8 cellular contexts compared by ENCODE assay signal in the genomic region with DNA sequence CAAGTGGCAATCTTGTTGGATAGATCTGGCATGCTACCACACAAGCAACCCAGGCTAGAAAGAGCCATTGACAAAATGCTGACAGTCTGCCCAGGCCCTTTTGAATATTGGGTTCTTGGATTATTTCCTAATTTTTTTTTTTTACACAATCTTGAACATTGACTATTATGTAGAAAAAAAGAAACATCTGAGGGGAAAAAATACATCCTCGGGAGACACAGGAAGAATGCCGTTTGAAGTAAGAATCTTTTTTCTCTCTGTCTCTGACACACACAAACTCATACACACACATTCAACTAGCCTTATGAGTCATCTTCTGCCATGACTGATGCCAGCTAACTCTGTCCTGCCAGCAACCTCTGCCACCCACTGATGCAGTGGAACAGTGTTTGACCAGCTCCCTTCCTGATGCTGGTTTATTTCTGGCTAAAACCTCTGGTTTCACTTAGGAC. TPM values are rescaled to one million over a fixed set of nuclear protein-coding genes. Genes with fewer than 3 reads are reported as not detected.
DNase-seq lines count a peak whose midpoint lies in the region; ATAC-seq and TF ChIP-seq lines count a peak whose summit lies in the region.

No MANE protein-coding gene starts in this region.

- H4K20me1 ChIP-seq in smooth muscle cell (ENCODE audit: low read depth): no peaks in the 10 kb centered on the region

- H3K27me3 Mint-ChIP-seq in activated T-helper 2 cell treated with anti-CD3 and anti-CD28 coated beads, Interferon-gamma antibody, Interleukin-2, Interleukin-4, amounts not matched to agents 10 μg/mL and 5 μg/mL and 100 μg/mL, durations not matched to agents 14 hours and 24 hours and 36 hours (ENCODE audit: low read depth): peaks cover 9% of the 10 kb centered on the region

- 14 to 21% (median 20%) methylated on average over 2 of the region's 2 CpGs for WGBS in heart left ventricle, 4 donors
- WGBS in smooth muscle cell (ENCODE audit: low lambda C conversion rate): 22% methylated on average over 2 of the region's 2 CpGs
- WGBS in thyroid gland, 2 donors: 55 to 74% methylated on average over 2 of the region's 2 CpGs

- peak overlapping the region; percentile 29 for H3K27ac Mint-ChIP-seq in activated T-helper 2 cell treated with anti-CD3 and anti-CD28 coated beads, Interferon-gamma antibody, Interleukin-2, Interleukin-4, amounts not matched to agents 10 μg/mL and 5 μg/mL and 100 μg/mL, durations not matched to agents 14 hours and 24 hours and 36 hours

- no peak overlapping the region for H3K4me3 ChIP-seq in heart left ventricle
- no peak overlapping the region for H3K4me3 ChIP-seq in smooth muscle cell
- H3K4me3 ChIP-seq in thyroid gland (replicated peaks in 1 of 3): no peak overlapping the region

- no peaks in the 10 kb centered on the region for H3K36me3 Mint-ChIP-seq in activated T-helper 2 cell treated with anti-CD3 and anti-CD28 coated beads, Interferon-gamma antibody, Interleukin-2, Interleukin-4, amounts not matched to agents 10 μg/mL and 5 μg/mL and 100 μg/mL, durations not matched to agents 14 hours and 24 hours and 36 hours (ENCODE audit: low read depth)

- TF ChIP-seq CTCF in heart left ventricle (IDR thresholded peaks at IDR 0.05) (no peak), smooth muscle cell (IDR thresholded peaks at IDR 0.05; ENCODE audit: borderline replicate concordance, insufficient read depth, poor library complexity, severe bottlenecking) (no peak), thyroid gland (IDR thresholded peaks at IDR 0.05) (no peak)

- TF ChIP-seq POLR2A in heart left ventricle (IDR thresholded peaks at IDR 0.05) (no peak), thyroid gland (IDR thresholded peaks at IDR 0.05) (no peak)

- no peak overlapping the region for H3K4me3 Mint-ChIP-seq in activated T-helper 2 cell treated with anti-CD3 and anti-CD28 coated beads, Interferon-gamma antibody, Interleukin-2, Interleukin-4, amounts not matched to agents 10 μg/mL and 5 μg/mL and 100 μg/mL, durations not matched to agents 14 hours and 24 hours and 36 hours (ENCODE audit: low read depth)

- H3K9me3 Mint-ChIP-seq in activated T-helper 2 cell treated with anti-CD3 and anti-CD28 coated beads, Interferon-gamma antibody, Interleukin-2, Interleukin-4, amounts not matched to agents 10 μg/mL and 5 μg/mL and 100 μg/mL, durations not matched to agents 14 hours and 24 hours and 36 hours: no peaks in the 10 kb centered on the region

- peaks cover 6% of the 10 kb centered on the region for H3F3A ChIP-seq in smooth muscle cell (ENCODE audit: low read depth)

- H3K9ac ChIP-seq in smooth muscle cell (ENCODE audit: low read depth): no peak overlapping the region

- intact Hi-C loops in activated T-helper 2 cell treated with anti-CD3 and anti-CD28 coated beads, Interferon-gamma antibody, Interleukin-2, Interleukin-4, amounts not matched to agents 10 μg/mL and 5 μg/mL and 100 μg/mL, durations not matched to agents 14 hours and 24 hours and 36 hours (cut with micrococcal nuclease): no loop called here
- intact Hi-C loops in heart left ventricle (cut with DNase I): loop anchor here in 2 of 10 donors (5.0 kb wide), 1 partner anchor 43 kb away; no protein-coding TSS in a partner anchor
- intact Hi-C loops in thyroid gland (cut with DNase I): no loop called here
- intact Hi-C loops in posterior vena cava (cut with DNase I): no loop called here

- H3K9me3 ChIP-seq in heart left ventricle (no peaks in the 10 kb centered on the region), smooth muscle cell (replicated peaks; ENCODE audit: low read depth) (no peaks in the 10 kb centered on the region), thyroid gland (no peaks in the 10 kb centered on the region)

- H3K79me2 ChIP-seq in smooth muscle cell (ENCODE audit: low read depth): peaks cover 29% of the 10 kb centered on the region

- H3K4me2 ChIP-seq in smooth muscle cell: no peak overlapping the region

- H3K4me1 ChIP-seq in heart left ventricle: peaks cover 16 to 99% (median 74%) of the 10 kb centered on the region in 12 donors
- peaks cover 9% of the 10 kb centered on the region for H3K4me1 ChIP-seq in smooth muscle cell (ENCODE audit: low read depth)
- H3K4me1 ChIP-seq in thyroid gland: peaks cover 0 to 2% of the 10 kb centered on the region in 2 donors

- peaks cover 13% of the 10 kb centered on the region for H3K4me1 Mint-ChIP-seq in activated T-helper 2 cell treated with anti-CD3 and anti-CD28 coated beads, Interferon-gamma antibody, Interleukin-2, Interleukin-4, amounts not matched to agents 10 μg/mL and 5 μg/mL and 100 μg/mL, durations not matched to agents 14 hours and 24 hours and 36 hours (ENCODE audit: low read depth)

- ATAC-seq in heart left ventricle: peak; percentile 42 to 77 (median 70)

- no peaks in the 10 kb centered on the region for H3K27me3 ChIP-seq in heart left ventricle
- no peaks in the 10 kb centered on the region for H3K27me3 ChIP-seq in smooth muscle cell (ENCODE audit: low read depth)
- H3K27me3 ChIP-seq in thyroid gland: no peaks in the 10 kb centered on the region

- DNase-seq in H4 (ENCODE audit: low spot score) (peak; percentile 68), heart left ventricle (peak in 4 of 5 donors; percentile 44 to 72 (median 53)), smooth muscle cell (lab: John Stamatoyannopoulos, UW; ENCODE audit: unreplicated experiment) (no peak), KBM-7 (no peak), 8988T (no peak), thyroid gland (no peak), posterior vena cava (ENCODE audit: low spot score) (no peak)
- DNase-seq in activated T-helper 2 cell treated with anti-CD3 and anti-CD28 coated beads, Interferon-gamma antibody, Interleukin-2, Interleukin-4, amounts not matched to agents 10 μg/mL and 5 μg/mL and 100 μg/mL, durations not matched to agents 14 hours and 24 hours and 36 hours (ENCODE audit: low spot score): no peak

- no peak overlapping the region for H2AFZ ChIP-seq in smooth muscle cell (ENCODE audit: low read depth)

- peak overlapping the region; percentile 53 to 91 (median 75) for H3K27ac ChIP-seq in heart left ventricle
- H3K27ac ChIP-seq in smooth muscle cell (ENCODE audit: low read depth): peak overlapping the region; percentile 24
- no peak overlapping the region for H3K27ac ChIP-seq in thyroid gland

- H3K36me3 ChIP-seq in heart left ventricle: no peaks in the 10 kb centered on the region
- no peaks in the 10 kb centered on the region for H3K36me3 ChIP-seq in smooth muscle cell (ENCODE audit: low read depth)
- no peaks in the 10 kb centered on the region for H3K36me3 ChIP-seq in thyroid gland

- in situ Hi-C loops in KBM-7 (cut with MboI; ENCODE audit: low pct_unique_long_range_greater_than_20kb, low sequenced_read_pairs): no loop called here

RNA-seq across cellular contexts. Expression of a gene that starts 47.2 kb away (rescaled TPM):
- 1.4 and 4.0 TPM in 2 replicates for total RNA-seq in H4 (2014; rRNA removed; shearing (Covaris generic))
- total RNA-seq in activated T-helper 2 cell treated with anti-CD3 and anti-CD28 coated beads, Interferon-gamma antibody, Interleukin-2, Interleukin-4, amounts not matched to agents 10 μg/mL and 5 μg/mL and 100 μg/mL, durations not matched to agents 14 hours and 24 hours and 36 hours: 0.43 and 1.3 TPM in 2 replicates
- total RNA-seq in heart left ventricle (1,000 to 10,000 TPM in 5 of 9 donors, 100 to 1,000 TPM in 4; 380 to 1,440 (median 1,065) TPM), smooth muscle cell (21.0 and 29.0 TPM in 2 replicates), thyroid gland (10 to 100 TPM; 21.5 to 65.8 (median 30.1) TPM), posterior vena cava (1,000 to 10,000 TPM; 1,013 to 1,390 TPM)
- polyA plus RNA-seq in heart left ventricle (100 to 1,000 TPM; 355 to 380 TPM), smooth muscle cell (11.3 and 14.6 TPM in 2 replicates)

Comparison
In these comparisons a context has a peak if more than half of its experiments do, and no peak if none do; other contexts are left out.
1. DNase-seq: peak in H4 (single experiment) and heart left ventricle (4 of 5); none in activated T-helper 2 cell treated with anti-CD3 and anti-CD28 coated beads, Interferon-gamma antibody, Interleukin-2, Interleukin-4, amounts not matched to agents 10 μg/mL and 5 μg/mL and 100 μg/mL, durations not matched to agents 14 hours and 24 hours and 36 hours (single experiment), smooth muscle cell (single experiment), KBM-7 (single experiment), 8988T (single experiment), thyroid gland (0 of 2) and posterior vena cava (single experiment).
2. H3K27ac ChIP-seq: peak in heart left ventricle (12 of 12) and smooth muscle cell (single experiment); none in thyroid gland (0 of 3).
3. RNA of a gene that starts 47.2 kb away (total RNA-seq): 1,013 to 1,390 TPM in posterior vena cava and 380 to 1,440 TPM in heart left ventricle; 21.5 to 65.8 TPM in thyroid gland, 21.0 to 29.0 TPM in smooth muscle cell, 1.4 to 4.0 TPM in H4 and 0.43 to 1.3 TPM in activated T-helper 2 cell treated with anti-CD3 and anti-CD28 coated beads, Interferon-gamma antibody, Interleukin-2, Interleukin-4, amounts not matched to agents 10 μg/mL and 5 μg/mL and 100 μg/mL, durations not matched to agents 14 hours and 24 hours and 36 hours; every median in the first group is over 4 times any median in the second.